ENCODE assay signal across 12 cellular contexts in genomic region chr12:64406268-64406547, GRCh38. TPM values are rescaled to one million over a fixed set of nuclear protein-coding genes. Genes with fewer than 3 reads are reported as not detected.
A peak's percentile ranks its signal among the peaks of the same experiment; 100 is the strongest.
DNase-seq lines count a peak whose midpoint lies in the region; ATAC-seq and TF ChIP-seq lines count a peak whose summit lies in the region.
"Not testable (repeated sequence)": the region's sequence is repeated elsewhere in the genome, so short reads cannot be mapped to it uniquely, and the experiment has no call there.
"Had no signal": no experiment of that assay in that cellular context is flagged by ENCODE, and none has a peak within 500 bp of the region (broad histone marks: within the 10 kb centered on the region; RNA-seq: fewer than 3 reads in every experiment).

No MANE protein-coding gene starts in this region.

- peaks cover 23% of the 10 kb centered on the region for H3F3A ChIP-seq in SK-N-SH (replicated peaks; ENCODE audit: insufficient read depth)

- H3K4me3 ChIP-seq in BLaER1; HEK293 (ENCODE audit: low read depth, low read length): not testable (repeated sequence)
- H3K4me3 ChIP-seq in SK-N-SH (ENCODE audit: low read depth in 2 of 2, low read length in 1 of 2) = peak overlapping the region; percentile 78 to 96; a peak in 1 of 4 replicates
- peak overlapping the region; percentile 94 for H3K4me3 ChIP-seq in fibroblast of villous mesenchyme (ENCODE audit: low read depth, low read length)

- not testable (repeated sequence) for ATAC-seq in activated CD8-positive, alpha-beta memory T cell treated with anti-CD3 and anti-CD28 coated beads, Interleukin-2, amount 10 ng/mL, durations not matched to agents 7 days and 5 days; activated naive CD8-positive, alpha-beta T cell treated with anti-CD3 and anti-CD28 coated beads, Interleukin-2, amount 50 U/mL, for 24 hours; stimulated activated naive CD8-positive, alpha-beta T cell treated with anti-CD3 and anti-CD28 coated beads, Interleukin-15, amount 100 ng/mL, for 72 hours

- not testable (repeated sequence) for H3K9me3 ChIP-seq in BLaER1; HEK293 (ENCODE audit: control insufficient read depth, insufficient read depth, low read depth, low read length); SK-N-SH

- H3K27me3 Mint-ChIP-seq in activated CD8-positive, alpha-beta memory T cell treated with anti-CD3 and anti-CD28 coated beads, Interleukin-2, amount 10 ng/mL, durations not matched to agents 7 days and 5 days; activated naive CD8-positive, alpha-beta T cell treated with anti-CD3 and anti-CD28 coated beads, Interleukin-2, amount 50 U/mL, for 24 hours; nephron (ENCODE audit: low read depth); stimulated activated naive CD8-positive, alpha-beta T cell treated with anti-CD3 and anti-CD28 coated beads, Interleukin-15, amount 100 ng/mL, for 72 hours: not testable (repeated sequence)

- H3K27ac Mint-ChIP-seq in activated CD8-positive, alpha-beta memory T cell treated with anti-CD3 and anti-CD28 coated beads, Interleukin-2, amount 10 ng/mL, durations not matched to agents 7 days and 5 days; activated naive CD8-positive, alpha-beta T cell treated with anti-CD3 and anti-CD28 coated beads, Interleukin-2, amount 50 U/mL, for 24 hours: not testable (repeated sequence)
- H3K27ac Mint-ChIP-seq in nephron = peak overlapping the region in 1 of 3 experiments; percentile 49
- H3K27ac Mint-ChIP-seq in stimulated activated naive CD8-positive, alpha-beta T cell treated with anti-CD3 and anti-CD28 coated beads, Interleukin-15, amount 100 ng/mL, for 72 hours = peak overlapping the region; percentile 40 to 94

- H3K9me3 Mint-ChIP-seq in activated CD8-positive, alpha-beta memory T cell treated with anti-CD3 and anti-CD28 coated beads, Interleukin-2, amount 10 ng/mL, durations not matched to agents 7 days and 5 days (ENCODE audit: low read depth); nephron; stimulated activated naive CD8-positive, alpha-beta T cell treated with anti-CD3 and anti-CD28 coated beads, Interleukin-15, amount 100 ng/mL, for 72 hours: not testable (repeated sequence)
- peaks cover 11% of the 10 kb centered on the region for H3K9me3 Mint-ChIP-seq in activated naive CD8-positive, alpha-beta T cell treated with anti-CD3 and anti-CD28 coated beads, Interleukin-2, amount 50 U/mL, for 24 hours

- CTCF ChIA-PET in HEK293 (lab: Yijun Ruan, JAX) = not testable (repeated sequence)
- CTCF ChIA-PET in SK-N-SH (lab: Yijun Ruan, JAX) = interaction anchor here (0.6 to 1.3 kb wide), 3 partner anchors 99 to 580 kb away, joined by 3 read pairs; partner anchors contain the start of gene SRGAP1
- CTCF ChIA-PET in activated CD8-positive, alpha-beta memory T cell treated with anti-CD3 and anti-CD28 coated beads, Interleukin-2, amount 10 ng/mL, durations not matched to agents 7 days and 5 days (lab: Charles Lee) = interaction anchor here (1.1 kb wide), 1 partner anchor 31 kb away, joined by 3 read pairs; no protein-coding TSS in a partner anchor

- POLR2A ChIA-PET in HEK293 (lab: Yijun Ruan, JAX) = interaction anchor here (0.8 kb wide), 1 partner anchor 45 kb away, joined by 3 read pairs; no protein-coding TSS in a partner anchor
- POLR2A ChIA-PET in SK-N-SH (lab: Yijun Ruan, JAX) = not testable (repeated sequence)

- 99% methylated on average over 16 of the region's 16 CpGs for WGBS in SK-N-SH (ENCODE audit: low lambda C conversion rate)

- peak overlapping the region; percentile 97 for H3K4me3 Mint-ChIP-seq in activated CD8-positive, alpha-beta memory T cell treated with anti-CD3 and anti-CD28 coated beads, Interleukin-2, amount 10 ng/mL, durations not matched to agents 7 days and 5 days
- peak overlapping the region; percentile 94 for H3K4me3 Mint-ChIP-seq in activated naive CD8-positive, alpha-beta T cell treated with anti-CD3 and anti-CD28 coated beads, Interleukin-2, amount 50 U/mL, for 24 hours
- peak overlapping the region; percentile 98 to 99 (median 99) for H3K4me3 Mint-ChIP-seq in nephron
- H3K4me3 Mint-ChIP-seq in stimulated activated naive CD8-positive, alpha-beta T cell treated with anti-CD3 and anti-CD28 coated beads, Interleukin-15, amount 100 ng/mL, for 72 hours = peak overlapping the region; percentile 97 to 100

- H3K79me2 ChIP-seq in SK-N-SH (ENCODE audit: insufficient read depth) = peaks cover 63% of the 10 kb centered on the region

- H3K36me3 Mint-ChIP-seq in activated CD8-positive, alpha-beta memory T cell treated with anti-CD3 and anti-CD28 coated beads, Interleukin-2, amount 10 ng/mL, durations not matched to agents 7 days and 5 days = peaks cover 24% of the 10 kb centered on the region
- peaks cover 27% of the 10 kb centered on the region for H3K36me3 Mint-ChIP-seq in activated naive CD8-positive, alpha-beta T cell treated with anti-CD3 and anti-CD28 coated beads, Interleukin-2, amount 50 U/mL, for 24 hours (ENCODE audit: low read depth)
- H3K36me3 Mint-ChIP-seq in nephron (ENCODE audit: low read depth) = not testable (repeated sequence)

- TF ChIP-seq EP300 in SK-N-SH (IDR thresholded peaks at IDR 0.05; ENCODE audit: borderline replicate concordance in 1 of 2, low read depth in 1 of 2, low read length in 1 of 2) = not testable (repeated sequence)

- H3K9me2 ChIP-seq in SK-N-SH = not testable (repeated sequence)

- peaks cover 44% of the 10 kb centered on the region for H4K20me1 ChIP-seq in BLaER1
- H4K20me1 ChIP-seq in SK-N-SH (ENCODE audit: insufficient read depth) = peaks cover 32% of the 10 kb centered on the region

- TF ChIP-seq RAD21 in SK-N-SH (IDR thresholded peaks at IDR 0.05; ENCODE audit: low read length) = not testable (repeated sequence)

- H3K4me1 ChIP-seq in BLaER1 (peaks cover 35% of the 10 kb centered on the region), SK-N-SH (ENCODE audit: control insufficient read depth in 1 of 2, insufficient read depth in 2 of 2, low read depth in 1 of 2, low read length in 1 of 2) (peaks cover 3 to 14% of the 10 kb centered on the region in 2 experiments; a peak in 2 of 4 replicates)
- not testable (repeated sequence) for H3K4me1 ChIP-seq in HEK293 (ENCODE audit: control insufficient read depth, insufficient read depth, low read length)

- peaks cover 38% of the 10 kb centered on the region for H3K4me1 Mint-ChIP-seq in activated CD8-positive, alpha-beta memory T cell treated with anti-CD3 and anti-CD28 coated beads, Interleukin-2, amount 10 ng/mL, durations not matched to agents 7 days and 5 days
- H3K4me1 Mint-ChIP-seq in activated naive CD8-positive, alpha-beta T cell treated with anti-CD3 and anti-CD28 coated beads, Interleukin-2, amount 50 U/mL, for 24 hours = peaks cover 39% of the 10 kb centered on the region
- not testable (repeated sequence) for H3K4me1 Mint-ChIP-seq in nephron
- peaks cover 48% of the 10 kb centered on the region for H3K4me1 Mint-ChIP-seq in stimulated activated naive CD8-positive, alpha-beta T cell treated with anti-CD3 and anti-CD28 coated beads, Interleukin-15, amount 100 ng/mL, for 72 hours

- 0 out of 2 replicates have a peak overlapping the region, but pooled peaks have one; percentile 99 for H3K27ac ChIP-seq in BLaER1
- not testable (repeated sequence) for H3K27ac ChIP-seq in HEK293 (ENCODE audit: extremely low read depth, low read depth, low read length); SK-N-SH (ENCODE audit: low read depth in 2 of 2, low read length in 1 of 2)

- peak overlapping the region; percentile 76 for H3K4me2 ChIP-seq in BLaER1
- H3K4me2 ChIP-seq in SK-N-SH = peak overlapping the region; percentile 89

- H3K27me3 ChIP-seq in BLaER1; SK-N-SH (ENCODE audit: insufficient read depth): not testable (repeated sequence)

- H3K9ac ChIP-seq in BLaER1, SK-N-SH: not testable (repeated sequence)

- 0 out of 2 replicates have a peak, but pooled peaks have one; percentile 7 for TF ChIP-seq CTCF in HEK293 (tag by site-specific recombination; IDR thresholded peaks at IDR 0.05)
- TF ChIP-seq CTCF in SK-N-SH (IDR thresholded peaks at IDR 0.05); fibroblast of villous mesenchyme (IDR thresholded peaks at IDR 0.05; ENCODE audit: insufficient read depth, low read depth, low read length); nephron (IDR thresholded peaks at IDR 0.05; ENCODE audit: unreplicated experiment in 3 of 3): not testable (repeated sequence)

- H3K36me3 ChIP-seq in BLaER1 = peaks cover 33% of the 10 kb centered on the region
- peaks cover 10 to 15% of the 10 kb centered on the region in 2 experiments for H3K36me3 ChIP-seq in HEK293 (ENCODE audit: control insufficient read depth in 2 of 2, insufficient read depth in 1 of 2, low read length in 2 of 2)
- H3K36me3 ChIP-seq in SK-N-SH (replicated peaks in 1 of 2; ENCODE audit: control insufficient read depth in 1 of 2, insufficient read depth in 2 of 2, low read length in 1 of 2) = peaks cover 15 to 20% of the 10 kb centered on the region in 2 experiments

- not testable (repeated sequence) for H2AFZ ChIP-seq in SK-N-SH (ENCODE audit: low read depth)

- not testable (repeated sequence) for DNase-seq in SK-N-SH; activated CD8-positive, alpha-beta memory T cell treated with anti-CD3 and anti-CD28 coated beads, Interleukin-2, amount 10 ng/mL, durations not matched to agents 7 days and 5 days; activated naive CD8-positive, alpha-beta T cell treated with anti-CD3 and anti-CD28 coated beads, Interleukin-2, amount 50 U/mL, for 24 hours; fibroblast of villous mesenchyme (ENCODE audit: low read depth); stimulated activated naive CD8-positive, alpha-beta T cell treated with anti-CD3 and anti-CD28 coated beads, Interleukin-15, amount 100 ng/mL, for 72 hours

RNA-seq across cellular contexts. Expression of gene XPOT, which starts 2.0 kb away (rescaled TPM):
- 25.6 and 42.3 TPM in 2 replicates for polyA plus RNA-seq in SK-N-SH (2012; rRNA removed)
- 36.6 and 38.3 TPM in 2 replicates for polyA plus RNA-seq in SK-N-SH (2012; cell fraction: cytosol; rRNA removed)
- polyA plus RNA-seq in SK-N-SH (2012; cell fraction: nucleus; rRNA removed) = 24.3 and 79.5 TPM in 2 replicates
- total RNA-seq in activated CD8-positive, alpha-beta memory T cell treated with anti-CD3 and anti-CD28 coated beads, Interleukin-2, amount 10 ng/mL, durations not matched to agents 7 days and 5 days = 100 to 1,000 TPM in 1 of 2 experiments, 10 to 100 TPM in 1; 90.4 to 124 TPM
- total RNA-seq in fibroblast of villous mesenchyme = 146 and 148 TPM in 2 replicates

RNA-seq across cellular contexts. Expression of gene C12orf56, which starts 15.7 kb away (rescaled TPM):
- polyA plus RNA-seq in SK-N-SH (2012; rRNA removed) = not detected in 2 replicates
- not detected in 2 replicates for polyA plus RNA-seq in SK-N-SH (2012; cell fraction: cytosol; rRNA removed)
- not detected in 2 replicates for polyA plus RNA-seq in SK-N-SH (2012; cell fraction: nucleus; rRNA removed)
- not detected for total RNA-seq in activated CD8-positive, alpha-beta memory T cell treated with anti-CD3 and anti-CD28 coated beads, Interleukin-2, amount 10 ng/mL, durations not matched to agents 7 days and 5 days
- total RNA-seq in fibroblast of villous mesenchyme = 0.64 and 0.86 TPM in 2 replicates
- total RNA-seq: cardiac septum, heart left ventricle, HT1080 had no signal
- polyA plus RNA-seq: heart left ventricle, neural cell had no signal

RNA-seq across cellular contexts. Expression of gene TBK1, which starts 45.7 kb away (rescaled TPM):
- polyA plus RNA-seq in SK-N-SH (2012; rRNA removed) = 8.2 and 11.5 TPM in 2 replicates
- polyA plus RNA-seq in SK-N-SH (2012; cell fraction: cytosol; rRNA removed) = 13.4 and 16.7 TPM in 2 replicates
- polyA plus RNA-seq in SK-N-SH (2012; cell fraction: nucleus; rRNA removed) = 5.0 and 14.9 TPM in 2 replicates
- total RNA-seq in activated CD8-positive, alpha-beta memory T cell treated with anti-CD3 and anti-CD28 coated beads, Interleukin-2, amount 10 ng/mL, durations not matched to agents 7 days and 5 days = 10 to 100 TPM; 37.3 to 40.4 TPM
- total RNA-seq in fibroblast of villous mesenchyme = 33.2 and 47.5 TPM in 2 replicates
